7 cellular contexts compared by ENCODE assay signal in the genomic region with DNA sequence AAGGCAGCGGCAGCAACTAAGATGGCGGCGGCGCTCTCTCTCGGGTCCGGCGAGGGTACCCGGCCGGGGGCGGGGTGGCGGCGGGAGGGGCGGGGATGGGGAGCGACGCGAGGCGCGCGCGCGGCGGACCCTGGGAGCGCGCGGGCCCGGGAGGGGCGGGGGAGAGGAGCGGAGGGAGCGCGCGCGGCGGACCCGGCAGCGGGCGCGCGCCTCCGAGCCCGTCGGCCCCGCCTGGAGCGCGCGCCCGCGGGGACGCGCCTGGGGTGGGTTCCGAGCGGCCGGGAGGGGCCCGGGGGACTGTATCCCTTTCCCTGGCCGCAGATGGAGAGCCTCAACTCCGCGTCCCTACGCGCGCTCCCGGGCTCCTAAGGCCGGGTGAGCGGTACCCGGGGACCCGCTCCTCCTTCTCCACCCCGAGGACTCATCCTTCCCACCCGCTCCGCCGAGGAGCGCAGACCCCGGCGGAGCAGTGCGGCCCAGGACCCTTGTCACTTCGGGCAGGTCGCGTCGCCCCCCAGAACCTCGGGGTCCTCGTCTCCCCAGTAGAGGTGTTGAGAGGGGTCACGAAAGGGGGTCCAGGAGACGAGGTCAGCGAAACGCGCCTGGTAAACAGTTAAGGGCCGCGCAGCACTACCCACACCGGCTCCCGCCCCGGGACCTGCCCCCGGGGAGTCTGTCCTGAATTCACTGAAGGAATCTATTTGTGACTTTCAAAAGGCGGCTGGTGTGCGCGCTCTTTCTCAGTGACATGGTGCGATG. TPM values are rescaled to one million over a fixed set of nuclear protein-coding genes. Genes with fewer than 3 reads are reported as not detected.
DNase-seq lines count a peak whose midpoint lies in the region; ATAC-seq, FAIRE-seq and TF ChIP-seq lines count a peak whose summit lies in the region.

TSS of gene CLSTN1 (minus strand) at position 23 of the 759 bp plus-strand sequence. CDS start 232 bp downstream, outside the sequence.

- peak within 1 kb of the TSS; percentile 85 for H3K4me2 ChIP-seq in HepG2 (ENCODE audit: low read depth, low read length)

- CTCF ChIA-PET in HepG2 (lab: Yijun Ruan, JAX; ENCODE audit: low intra/inter-chr PET ratio, low total read pairs), result no interaction called here

- peaks cover 0 to 4% of the 10 kb centered on the region in 2 experiments; a peak in 1 of 5 replicates for H3K27me3 ChIP-seq in HepG2 (ENCODE audit: control insufficient read depth in 1 of 2, insufficient read depth in 2 of 2, low read length in 2 of 2)

- no peak within 1 kb of the TSS for H2AFZ ChIP-seq in HepG2 (ENCODE audit: low read length)

- peak; percentile 27 to 90 for DNase-seq in NCI-H526 (lab: John Stamatoyannopoulos, UW)
- DNase-seq in activated CD4-positive, alpha-beta T cell treated with anti-CD3 and anti-CD28 coated beads, Interleukin-2, amount 50 U/mL, for 4 hours, result peak; percentile 89 to 90
- DNase-seq in dermis blood vessel endothelial cell, result peak; percentile 92
- DNase-seq in HepG2 (ENCODE audit: low spot score), result peak; percentile 58
- DNase-seq in stimulated activated CD4-positive, alpha-beta T cell treated with anti-CD3 and anti-CD28 coated beads, Interleukin-2, amount 100 ng/mL, for 4 hours (ENCODE audit: low read depth), result peak; percentile 87

- 0% methylated on average over 10 of the region's 93 CpGs for WGBS in HepG2 (ENCODE audit: low lambda C conversion rate)

- peaks cover 38% of the 10 kb centered on the region for H3K79me2 ChIP-seq in HepG2 (ENCODE audit: insufficient read depth, low read length)

- no peak for FAIRE-seq in HepG2 (lab: Jason Lieb, UNC)

- intact Hi-C loops in HepG2 (cut with micrococcal nuclease; ENCODE audit: unreplicated experiment), result no loop called here

- H3K4me1 ChIP-seq in HepG2 (ENCODE audit: insufficient read depth, low read length), result peaks cover 69% of the 10 kb centered on the region

- TF ChIP-seq EP300 in HepG2 (IDR thresholded peaks at IDR 0.05; ENCODE audit: low read depth in 2 of 2, low read length in 2 of 2), result no peak
- TF ChIP-seq EP300 in HepG2 (CRISPR knock-in tag; IDR thresholded peaks at IDR 0.05; ENCODE audit: borderline replicate concordance), result no peak

- TF ChIP-seq CTCF in HepG2 (CRISPR knock-in tag; IDR thresholded peaks at IDR 0.05), result no peak

- H3K27ac ChIP-seq in HepG2 (ENCODE audit: extremely low read length, insufficient read depth, low read length), result no peak within 1 kb of the TSS

- in situ Hi-C loops in HepG2 (cut with HindIII; ENCODE audit: extremely low pct_ligation_motif_present, low pct_unique_long_range_greater_than_20kb), result no loop called here

- POLR2A ChIA-PET in HepG2 (lab: Yijun Ruan, JAX), result no interaction called here

- BruUV-seq in HepG2 (replicated peaks; lab: Mats Ljungman, UMichigan), result no TSS peak

- TF ChIP-seq RAD21 in HepG2 (CRISPR knock-in tag; IDR thresholded peaks at IDR 0.05), result 0 out of 2 replicates have a peak, but pooled peaks have one; percentile 13

- ATAC-seq in GM18505 (IDR thresholded peaks at IDR 0.05; ENCODE audit: unreplicated experiment), result peak; percentile 66
- ATAC-seq in HG03097 (IDR thresholded peaks at IDR 0.05; ENCODE audit: low FRiP score, unreplicated experiment), result peak; percentile 48
- peak; percentile 70 for ATAC-seq in HepG2

- H3K4me3 ChIP-seq in HepG2 (replicated peaks in 1 of 3; ENCODE audit: insufficient read depth in 1 of 3, low read depth in 2 of 3, low read length in 3 of 3), result peak within 1 kb of the TSS; percentile 82 to 92 (median 88)

- peak within 1 kb of the TSS; percentile 75 for H3K9ac ChIP-seq in HepG2 (ENCODE audit: insufficient read depth, low read depth, low read length)

- no peaks in the 10 kb centered on the region for H3K9me3 ChIP-seq in HepG2 (ENCODE audit: low read length)

- no peaks in the 10 kb centered on the region for H3K36me3 ChIP-seq in HepG2 (replicated peaks in 1 of 2; ENCODE audit: control insufficient read depth in 1 of 2, insufficient read depth in 2 of 2, low read length in 2 of 2)

- peaks cover 11% of the 10 kb centered on the region; the same call in 1 of the 2 replicates for H4K20me1 ChIP-seq in HepG2 (ENCODE audit: insufficient read depth, low read length)

- TF ChIP-seq POLR2A in GM18505 (IDR thresholded peaks at IDR 0.05; ENCODE audit: borderline replicate concordance, extremely low read depth, insufficient read depth, insufficient read length) (peak; percentile 35), HepG2 (IDR thresholded peaks at IDR 0.05; ENCODE audit: insufficient read depth in 1 of 2, low read depth in 2 of 2, low read length in 2 of 2) (no peak)

TF ChIP-seq in HepG2, 621 proteins besides CTCF, POLR2A, EP300 and RAD21 (continues in another document):
- no peak for TF ChIP-seq KLF9 (CRISPR knock-in tag; IDR thresholded peaks at IDR 0.05; ENCODE audit: low read depth)
- no peak for TF ChIP-seq HIVEP1 (CRISPR knock-in tag; IDR thresholded peaks at IDR 0.05)
- no peak for TF ChIP-seq JUNB (CRISPR knock-in tag; IDR thresholded peaks at IDR 0.05; ENCODE audit: borderline replicate concordance)
- TF ChIP-seq ZNF446 (CRISPR knock-in tag; IDR thresholded peaks at IDR 0.05), result peak; percentile 83
- TF ChIP-seq, protein P1, sequence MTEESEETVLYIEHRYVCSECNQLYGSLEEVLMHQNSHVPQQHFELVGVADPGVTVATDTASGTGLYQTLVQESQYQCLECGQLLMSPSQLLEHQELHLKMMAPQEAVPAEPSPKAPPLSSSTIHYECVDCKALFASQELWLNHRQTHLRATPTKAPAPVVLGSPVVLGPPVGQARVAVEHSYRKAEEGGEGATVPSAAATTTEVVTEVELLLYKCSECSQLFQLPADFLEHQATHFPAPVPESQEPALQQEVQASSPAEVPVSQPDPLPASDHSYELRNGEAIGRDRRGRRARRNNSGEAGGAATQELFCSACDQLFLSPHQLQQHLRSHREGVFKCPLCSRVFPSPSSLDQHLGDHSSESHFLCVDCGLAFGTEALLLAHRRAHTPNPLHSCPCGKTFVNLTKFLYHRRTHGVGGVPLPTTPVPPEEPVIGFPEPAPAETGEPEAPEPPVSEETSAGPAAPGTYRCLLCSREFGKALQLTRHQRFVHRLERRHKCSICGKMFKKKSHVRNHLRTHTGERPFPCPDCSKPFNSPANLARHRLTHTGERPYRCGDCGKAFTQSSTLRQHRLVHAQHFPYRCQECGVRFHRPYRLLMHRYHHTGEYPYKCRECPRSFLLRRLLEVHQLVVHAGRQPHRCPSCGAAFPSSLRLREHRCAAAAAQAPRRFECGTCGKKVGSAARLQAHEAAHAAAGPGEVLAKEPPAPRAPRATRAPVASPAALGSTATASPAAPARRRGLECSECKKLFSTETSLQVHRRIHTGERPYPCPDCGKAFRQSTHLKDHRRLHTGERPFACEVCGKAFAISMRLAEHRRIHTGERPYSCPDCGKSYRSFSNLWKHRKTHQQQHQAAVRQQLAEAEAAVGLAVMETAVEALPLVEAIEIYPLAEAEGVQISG (CRISPR knock-in tag; IDR thresholded peaks at IDR 0.05), result no peak
- peak; percentile 58 for TF ChIP-seq RBM39 (IDR thresholded peaks at IDR 0.05; ENCODE audit: low read depth, low read length, poor library complexity, severe bottlenecking)
- TF ChIP-seq ZNF329 (CRISPR knock-in tag; IDR thresholded peaks at IDR 0.05; ENCODE audit: low read depth), result no peak
- TF ChIP-seq ZNF766 (CRISPR knock-in tag; IDR thresholded peaks at IDR 0.05; ENCODE audit: borderline replicate concordance), result 0 out of 2 replicates have a peak, but pooled peaks have one; percentile 35
- TF ChIP-seq KDM4B (CRISPR knock-in tag; IDR thresholded peaks at IDR 0.05), result no peak
- TF ChIP-seq NCOA5 (CRISPR knock-in tag; IDR thresholded peaks at IDR 0.05), result no peak
- no peak for TF ChIP-seq ZNF891 (CRISPR knock-in tag; IDR thresholded peaks at IDR 0.05)
- no peak for TF ChIP-seq SSRP1 (CRISPR knock-in tag; IDR thresholded peaks at IDR 0.05)
- no peak for TF ChIP-seq ZFP82 (CRISPR knock-in tag; IDR thresholded peaks at IDR 0.05; ENCODE audit: borderline replicate concordance)
- no peak for TF ChIP-seq SP1 (IDR thresholded peaks at IDR 0.05)
- 0 out of 2 replicates have a peak, but pooled peaks have one; percentile 41 for TF ChIP-seq SP1 (CRISPR knock-in tag; IDR thresholded peaks at IDR 0.05)
- TF ChIP-seq, protein P2, sequence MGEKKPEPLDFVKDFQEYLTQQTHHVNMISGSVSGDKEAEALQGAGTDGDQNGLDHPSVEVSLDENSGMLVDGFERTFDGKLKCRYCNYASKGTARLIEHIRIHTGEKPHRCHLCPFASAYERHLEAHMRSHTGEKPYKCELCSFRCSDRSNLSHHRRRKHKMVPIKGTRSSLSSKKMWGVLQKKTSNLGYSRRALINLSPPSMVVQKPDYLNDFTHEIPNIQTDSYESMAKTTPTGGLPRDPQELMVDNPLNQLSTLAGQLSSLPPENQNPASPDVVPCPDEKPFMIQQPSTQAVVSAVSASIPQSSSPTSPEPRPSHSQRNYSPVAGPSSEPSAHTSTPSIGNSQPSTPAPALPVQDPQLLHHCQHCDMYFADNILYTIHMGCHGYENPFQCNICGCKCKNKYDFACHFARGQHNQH (CRISPR knock-in tag; IDR thresholded peaks at IDR 0.05), result no peak

RNA-seq across cellular contexts. Expression of gene CLSTN1, which starts in this region (rescaled TPM):
- total RNA-seq in dermis blood vessel endothelial cell (72.0 and 110 TPM in 2 replicates), HepG2 (2016; rRNA removed; fragmentation: Illumina TruSeq; extraction: Trizol) (11.9 and 19.7 TPM in 2 replicates)
- total RNA-seq in HepG2 (2016; cell fraction: cytosol; rRNA removed; fragmentation: Illumina TruSeq; extraction: Trizol; ENCODE audit: low read depth), result 2.9 and 4.1 TPM in 2 replicates
- 9.1 and 22.6 TPM in 2 replicates for total RNA-seq in HepG2 (2016; cell fraction: insoluble cytoplasmic fraction; rRNA removed; fragmentation: Illumina TruSeq; extraction: Trizol)
- total RNA-seq in HepG2 (2016; cell fraction: membrane; rRNA removed; fragmentation: Illumina TruSeq; extraction: Trizol), result 6.8 and 8.1 TPM in 2 replicates
- total RNA-seq in HepG2 (2016; cell fraction: nucleus; rRNA removed; fragmentation: Illumina TruSeq; extraction: Trizol), result 30.2 and 36.0 TPM in 2 replicates
- polyA plus RNA-seq in HepG2 (2011; rRNA removed), result 29.8 and 35.3 TPM in 2 replicates
- polyA plus RNA-seq in HepG2 (2011; cell fraction: cytosol; rRNA removed), result 32.1 and 32.2 TPM in 2 replicates
- polyA plus RNA-seq in HepG2 (2011; cell fraction: nucleus; rRNA removed), result 58.5 and 61.2 TPM in 2 replicates
- polyA plus RNA-seq in HepG2 (2012), result 58.8 and 80.4 TPM in 2 replicates
- 3.4 and 3.6 TPM in 2 replicates for polyA plus RNA-seq in HepG2 (2016; cell fraction: cytosol; fragmentation: Illumina TruSeq; extraction: Trizol; ENCODE audit: low read depth)
- polyA plus RNA-seq in HepG2 (2016; cell fraction: insoluble cytoplasmic fraction; fragmentation: Illumina TruSeq; extraction: Trizol; ENCODE audit: low read depth), result 15.5 and 22.9 TPM in 2 replicates
- polyA plus RNA-seq in HepG2 (2016; cell fraction: membrane; fragmentation: Illumina TruSeq; extraction: Trizol; ENCODE audit: low read depth), result 8.3 and 9.9 TPM in 2 replicates
- 82.7 and 87.2 TPM in 2 replicates for polyA plus RNA-seq in HepG2 (2016; cell fraction: nucleus; fragmentation: Illumina TruSeq; extraction: Trizol; ENCODE audit: insufficient read depth, low read depth)
- polyA minus RNA-seq in HepG2 (2011; rRNA and poly(A)+ RNA removed; ENCODE audit: low replicate concordance), result 22.8 and 40.9 TPM in 2 replicates
- polyA minus RNA-seq in HepG2 (2011; cell fraction: cytosol; rRNA and poly(A)+ RNA removed), result 40.7 and 51.6 TPM in 2 replicates
- 24.4 and 24.8 TPM in 2 replicates for polyA minus RNA-seq in HepG2 (2011; cell fraction: nucleus; rRNA and poly(A)+ RNA removed)
